1 cellular context compared by ENCODE assay signal in genomic region chr22:19853058-19853878, GRCh38.
TF ChIP-seq lines count a peak whose summit lies in the region.

No MANE protein-coding gene starts in this region.

TF ChIP-seq in WTC11, 78 proteins besides CTCF, POLR2A, EP300 and RAD21 (continued from another document):
- TF ChIP-seq ZNF512 (CRISPR knock-in tag; IDR thresholded peaks at IDR 0.05; ENCODE audit: borderline replicate concordance) (no peak), USF1 (CRISPR knock-in tag; IDR thresholded peaks at IDR 0.05) (no peak)
